Comparison of ENCODE assay signal across 17 cellular contexts in the genomic region with DNA sequence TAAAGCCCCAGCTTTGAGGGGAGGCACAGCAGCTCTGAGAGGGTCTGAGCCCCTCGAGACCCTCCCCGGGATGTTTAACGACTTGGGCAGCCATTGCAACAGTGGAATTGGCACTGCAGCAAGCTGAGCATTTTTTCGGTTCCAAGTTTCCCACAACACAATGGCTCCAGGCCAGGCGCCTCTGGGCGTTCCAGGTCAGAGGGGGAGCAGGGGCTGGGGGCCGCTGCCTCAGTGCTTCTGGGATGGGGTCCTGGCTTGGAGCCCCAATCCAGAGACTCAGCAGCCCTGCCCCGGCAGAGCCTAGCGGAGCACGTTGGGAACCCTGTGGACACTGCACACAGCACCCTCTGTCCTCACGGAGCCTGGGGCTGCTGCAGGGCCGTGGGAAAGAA. TPM values are rescaled to one million over a fixed set of nuclear protein-coding genes. Genes with fewer than 3 reads are reported as not detected.
DNase-seq lines count a peak whose midpoint lies in the region; ATAC-seq, FAIRE-seq and TF ChIP-seq lines count a peak whose summit lies in the region.
"Had no signal": no experiment of that assay in that cellular context is flagged by ENCODE, and none has a peak within 500 bp of the region (broad histone marks: within the 10 kb centered on the region; RNA-seq: fewer than 3 reads in every experiment).

No MANE protein-coding gene starts in this region.

- H3K36me3 Mint-ChIP-seq in chondrocyte (ENCODE audit: low read depth) = peaks cover 1% of the 10 kb centered on the region
- H3K36me3 Mint-ChIP-seq: CD4-positive, CD25-positive, alpha-beta regulatory T cell had no signal

- H3K9me3 ChIP-seq in keratinocyte (ENCODE audit: control insufficient read depth, low read depth, low read length) (no peaks in the 10 kb centered on the region), thoracic aorta (no peaks in the 10 kb centered on the region)
- H3K9me3 ChIP-seq: gastrocnemius medialis, neutrophil had no signal

- dilution Hi-C loops in keratinocyte (cut with MboI; ENCODE audit: extremely low pct_ligation_motif_present, low sequenced_read_pairs) = no loop called here

- H3K36me3 ChIP-seq in keratinocyte (ENCODE audit: control insufficient read depth in 2 of 2, extremely low read depth in 1 of 2, insufficient read depth in 2 of 2, low read length in 2 of 2) (peaks cover 0 to 3% of the 10 kb centered on the region in 2 experiments), thoracic aorta (no peaks in the 10 kb centered on the region)
- H3K36me3 ChIP-seq: gastrocnemius medialis, neutrophil had no signal

- H3K9ac ChIP-seq in keratinocyte (ENCODE audit: control insufficient read depth, extremely low read depth, insufficient read depth, low read length) = no peak overlapping the region

- H3K4me1 Mint-ChIP-seq in chondrocyte (ENCODE audit: low read depth) = peaks cover 33% of the 10 kb centered on the region
- H3K4me1 Mint-ChIP-seq: activated CD4-positive, alpha-beta memory T cell treated with anti-CD3 and anti-CD28 coated beads, Interleukin-2, amount 10 ng/mL, durations not matched to agents 7 days and 5 days had no signal

- H3K4me1 ChIP-seq in keratinocyte (ENCODE audit: control insufficient read depth, extremely low read depth, insufficient read depth, low read length) (peaks cover 31% of the 10 kb centered on the region), thoracic aorta (ENCODE audit: control insufficient read depth in 1 of 2, low read depth in 2 of 2) (peaks cover 18 to 62% of the 10 kb centered on the region in 2 donors)
- H3K4me1 ChIP-seq: gastrocnemius medialis had no signal

- H3K4me2 ChIP-seq in keratinocyte (ENCODE audit: control insufficient read depth, extremely low read depth, insufficient read depth, low read depth, low read length) = peak overlapping the region; percentile 32

- no peak overlapping the region for H3K27ac ChIP-seq in keratinocyte (ENCODE audit: control insufficient read depth, insufficient read depth, low read length)
- peak overlapping the region; percentile 46 to 64 for H3K27ac ChIP-seq in thoracic aorta
- H3K27ac ChIP-seq: gastrocnemius medialis, neutrophil had no signal

- H3K4me3 Mint-ChIP-seq in chondrocyte (ENCODE audit: unreplicated experiment) = no peak overlapping the region
- H3K4me3 Mint-ChIP-seq: activated CD4-positive, alpha-beta memory T cell treated with anti-CD3 and anti-CD28 coated beads, Interleukin-2, amount 10 ng/mL, durations not matched to agents 7 days and 5 days; CD4-positive, CD25-positive, alpha-beta regulatory T cell; dendritic cell treated with granulocyte-macrophage colony-stimulating factor and Interleukin-4, amounts not matched to agents 40 ng/mL and 50 ng/mL, for 4 days had no signal

- no peak for TF ChIP-seq RAD21 in Ishikawa (IDR thresholded peaks at IDR 0.05; ENCODE audit: low read depth)

- no peaks in the 10 kb centered on the region for H3K9me1 ChIP-seq in keratinocyte (ENCODE audit: control insufficient read depth, extremely low read depth, insufficient read depth, low read length)

- FAIRE-seq in keratinocyte (lab: Jason Lieb, UNC) = no peak

- peak; percentile 3; the same call in 1 of the 2 replicates for TF ChIP-seq EP300 in Ishikawa (IDR thresholded peaks at IDR 0.05; ENCODE audit: borderline replicate concordance)

- H4K20me1 ChIP-seq in keratinocyte (ENCODE audit: control insufficient read depth, extremely low read depth, insufficient read depth, low read length) = peaks cover 13% of the 10 kb centered on the region

- no peaks in the 10 kb centered on the region for H3K9me3 Mint-ChIP-seq in chondrocyte (ENCODE audit: low read depth)
- H3K9me3 Mint-ChIP-seq: dendritic cell treated with granulocyte-macrophage colony-stimulating factor and Interleukin-4, amounts not matched to agents 40 ng/mL and 50 ng/mL, for 4 days had no signal

- ATAC-seq in thoracic aorta (ENCODE audit: insufficient number of reproducible peaks, low FRiP score, low read depth) (no peak), HG03095 (IDR thresholded peaks at IDR 0.05; ENCODE audit: unreplicated experiment) (no peak), HG02763 (IDR thresholded peaks at IDR 0.05; ENCODE audit: unreplicated experiment) (no peak)

- no peak for TF ChIP-seq CTCF in chondrocyte (IDR thresholded peaks at IDR 0.05)
- TF ChIP-seq CTCF in keratinocyte (optimal IDR thresholded peaks at IDR 0.05 in 1 of 3, IDR thresholded peaks at IDR 0.05 in 1 of 3, conservative IDR thresholded peaks at IDR 0.05 in 1 of 3; ENCODE audit: extremely low read depth in 1 of 3, insufficient read depth in 2 of 3, low read length in 3 of 3) = no peak
- no peak for TF ChIP-seq CTCF in thoracic aorta (IDR thresholded peaks at IDR 0.05)

- H3K4me3 ChIP-seq in keratinocyte (ENCODE audit: control insufficient read depth in 2 of 3, extremely low read depth in 1 of 3, insufficient read depth in 2 of 3, low read depth in 1 of 3, low read length in 3 of 3) = no peak overlapping the region
- H3K4me3 ChIP-seq in thoracic aorta = peak overlapping the region; percentile 69

- H3K27ac Mint-ChIP-seq in chondrocyte (ENCODE audit: unreplicated experiment) = no peak overlapping the region
- H3K27ac Mint-ChIP-seq: activated CD4-positive, alpha-beta memory T cell treated with anti-CD3 and anti-CD28 coated beads, Interleukin-2, amount 10 ng/mL, durations not matched to agents 7 days and 5 days; CD4-positive, CD25-positive, alpha-beta regulatory T cell; dendritic cell treated with granulocyte-macrophage colony-stimulating factor and Interleukin-4, amounts not matched to agents 40 ng/mL and 50 ng/mL, for 4 days had no signal

- no peaks in the 10 kb centered on the region for H3K27me3 Mint-ChIP-seq in chondrocyte (ENCODE audit: low read depth)
- H3K27me3 Mint-ChIP-seq: activated CD4-positive, alpha-beta memory T cell treated with anti-CD3 and anti-CD28 coated beads, Interleukin-2, amount 10 ng/mL, durations not matched to agents 7 days and 5 days; CD4-positive, CD25-positive, alpha-beta regulatory T cell had no signal

- no peak overlapping the region for H2AFZ ChIP-seq in keratinocyte (ENCODE audit: control insufficient read depth, low read length)

- no peaks in the 10 kb centered on the region for H3K27me3 ChIP-seq in keratinocyte (ENCODE audit: control insufficient read depth, extremely low read depth, insufficient read depth, low read length)
- no peaks in the 10 kb centered on the region for H3K27me3 ChIP-seq in thoracic aorta (replicated peaks; ENCODE audit: insufficient read depth)

- DNase-seq in chondrocyte (ENCODE audit: low spot score) (peak; percentile 57), keratinocyte (ENCODE audit: low read depth, low spot score) (no peak), thoracic aorta (ENCODE audit: low spot score) (no peak), DMS79 (lab: John Stamatoyannopoulos, UW) (no peak), kidney tubule cell (ENCODE audit: low spot score) (no peak)
- DNase-seq: activated CD4-positive, alpha-beta memory T cell treated with anti-CD3 and anti-CD28 coated beads, Interleukin-2, amount 10 ng/mL, durations not matched to agents 7 days and 5 days; gastrocnemius medialis; GF-D8; left colon; MM.1S; NCI-H2171 had no signal

- H3K79me2 ChIP-seq in keratinocyte (ENCODE audit: control insufficient read depth, insufficient read depth, low read length) = peaks cover 13% of the 10 kb centered on the region

TF ChIP-seq in Ishikawa, 13 proteins besides CTCF, POLR2A, EP300 and RAD21:
- peak; percentile 92 for TF ChIP-seq ZBTB7A (IDR thresholded peaks at IDR 0.05; ENCODE audit: low read depth)
- TF ChIP-seq NFIC (IDR thresholded peaks at IDR 0.05) = no peak

RNA-seq across cellular contexts. Expression of gene COL18A1, which starts 50.0 kb away (rescaled TPM):
- total RNA-seq in chondrocyte (322 to 628 TPM (median 616 TPM) in 3 replicates), thoracic aorta (100 to 1,000 TPM; 507 to 811 TPM)
- 13.0 to 24.0 TPM (median 18.9 TPM) in 3 replicates for polyA plus RNA-seq in keratinocyte
- polyA plus RNA-seq in keratinocyte (2011; ENCODE audit: low read depth) = 3.9 TPM
- polyA plus RNA-seq in keratinocyte (2011; cell fraction: cytosol; rRNA removed) = 3.2 and 8.8 TPM in 2 replicates
- 44.9 and 77.1 TPM in 2 replicates for polyA plus RNA-seq in keratinocyte (2011; cell fraction: nucleus; rRNA removed)
- polyA plus RNA-seq in keratinocyte (2012; ENCODE audit: low replicate concordance) = 9.3 and 34.2 TPM in 2 replicates
- 11.7 to 21.3 TPM (median 14.4 TPM) in 3 replicates for polyA minus RNA-seq in keratinocyte
- polyA minus RNA-seq in keratinocyte (2011; cell fraction: cytosol; rRNA and poly(A)+ RNA removed) = 32.4 TPM
- 84.5 and 98.7 TPM in 2 replicates for polyA minus RNA-seq in keratinocyte (2011; cell fraction: nucleus; rRNA and poly(A)+ RNA removed)
